15 cellular contexts compared by ENCODE assay signal in the genomic region with DNA sequence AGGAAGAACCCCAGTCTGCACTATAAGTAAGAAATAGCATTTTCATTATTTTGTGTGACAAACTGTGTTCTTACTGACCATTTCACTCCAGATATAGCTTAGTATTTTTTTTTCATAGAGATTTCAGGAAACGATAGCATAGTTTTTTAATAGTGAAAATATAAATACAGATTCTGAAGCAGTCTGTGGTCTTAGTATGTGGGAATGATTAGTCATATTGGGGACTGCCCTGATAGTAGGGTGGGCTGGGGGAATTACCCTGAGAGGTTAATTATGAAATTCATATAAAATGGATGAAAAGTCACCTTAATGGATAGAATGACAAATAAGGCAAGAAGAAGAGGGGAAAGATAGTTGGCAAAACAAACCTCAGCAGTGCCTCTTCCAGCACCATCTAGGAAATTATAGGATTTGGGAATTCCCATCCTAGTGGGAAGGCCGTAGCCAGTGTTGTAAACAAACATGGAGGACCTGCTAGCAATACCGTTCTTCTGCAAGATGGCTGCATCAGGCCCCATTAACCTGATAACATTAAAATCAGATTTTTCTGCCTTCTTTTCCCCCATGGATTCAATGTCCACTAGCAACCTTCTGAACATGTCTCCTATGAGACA. TPM values are rescaled to one million over a fixed set of nuclear protein-coding genes. Genes with fewer than 3 reads are reported as not detected.
DNase-seq lines count a peak whose midpoint lies in the region; ATAC-seq, FAIRE-seq and TF ChIP-seq lines count a peak whose summit lies in the region.
"Had no signal": no experiment of that assay in that cellular context is flagged by ENCODE, and none has a peak within 500 bp of the region (broad histone marks: within the 10 kb centered on the region; RNA-seq: fewer than 3 reads in every experiment).

No MANE protein-coding gene starts in this region.

- in situ Hi-C loops in HepG2 (cut with HindIII; ENCODE audit: extremely low pct_ligation_motif_present, low pct_unique_long_range_greater_than_20kb): loop anchor here (25.0 kb wide), 1 partner anchor 385 kb away; a partner anchor contains a TSS

- no peak overlapping the region for H3K4me3 Mint-ChIP-seq in activated CD8-positive, alpha-beta T cell treated with anti-CD3 and anti-CD28 coated beads for 36 hours
- H3K4me3 Mint-ChIP-seq in activated CD8-positive, alpha-beta T cell treated with anti-CD3 and anti-CD28 coated beads, Interleukin-2, amount 10 ng/mL, durations not matched to agents 7 days and 5 days: no peak overlapping the region
- H3K4me3 Mint-ChIP-seq in stimulated activated memory B cell treated with anti-CD40 and anti-IgM and Interleukin-4, amounts not matched to agents 10 μg/mL and 1 μg/mL and 100 μg/mL, for 72 hours: peak overlapping the region; percentile 23

- no peaks in the 10 kb centered on the region for H3K36me3 ChIP-seq in HepG2 (replicated peaks in 1 of 2; ENCODE audit: control insufficient read depth in 1 of 2, insufficient read depth in 2 of 2, low read length in 2 of 2)
- H3K36me3 ChIP-seq: neutrophil had no signal

- no peaks in the 10 kb centered on the region for H3K27me3 Mint-ChIP-seq in activated CD8-positive, alpha-beta T cell treated with anti-CD3 and anti-CD28 coated beads for 36 hours
- no peaks in the 10 kb centered on the region for H3K27me3 Mint-ChIP-seq in activated CD8-positive, alpha-beta T cell treated with anti-CD3 and anti-CD28 coated beads, Interleukin-2, amount 10 ng/mL, durations not matched to agents 7 days and 5 days (ENCODE audit: low read depth)
- no peaks in the 10 kb centered on the region for H3K27me3 Mint-ChIP-seq in stimulated activated memory B cell treated with anti-CD40 and anti-IgM and Interleukin-4, amounts not matched to agents 10 μg/mL and 1 μg/mL and 100 μg/mL, for 72 hours

- ATAC-seq in activated CD8-positive, alpha-beta T cell treated with anti-CD3 and anti-CD28 coated beads for 36 hours: peak; percentile 48
- no peak for ATAC-seq in activated CD8-positive, alpha-beta T cell treated with anti-CD3 and anti-CD28 coated beads, Interleukin-2, amount 10 ng/mL, durations not matched to agents 7 days and 5 days
- ATAC-seq in GM21390 (IDR thresholded peaks at IDR 0.05; ENCODE audit: unreplicated experiment) (peak; percentile 47), HG03135 (IDR thresholded peaks at IDR 0.05; ENCODE audit: unreplicated experiment) (peak; percentile 40), HG02973 (IDR thresholded peaks at IDR 0.05; ENCODE audit: unreplicated experiment) (no peak), HepG2 (no peak)
- ATAC-seq in stimulated activated memory B cell treated with anti-CD40 and anti-IgM and Interleukin-4, amounts not matched to agents 10 μg/mL and 1 μg/mL and 100 μg/mL, for 72 hours: peak; percentile 69
- ATAC-seq: SK-N-SH treated with all-trans-retinoic acid at 6 μM for 48 hours had no signal

- peak; percentile 24 for DNase-seq in activated CD8-positive, alpha-beta T cell treated with anti-CD3 and anti-CD28 coated beads for 36 hours
- no peak for DNase-seq in activated CD8-positive, alpha-beta T cell treated with anti-CD3 and anti-CD28 coated beads, Interleukin-2, amount 10 ng/mL, durations not matched to agents 7 days and 5 days
- DNase-seq in cerebellar cortex (ENCODE audit: low spot score) (no peak), HepG2 (ENCODE audit: low spot score) (no peak)
- DNase-seq: NCI-H1048, testis had no signal

- 57% methylated on average over 3 of the region's 3 CpGs for WGBS in HepG2 (ENCODE audit: low lambda C conversion rate)

- H3K4me1 Mint-ChIP-seq in activated CD8-positive, alpha-beta T cell treated with anti-CD3 and anti-CD28 coated beads for 36 hours (ENCODE audit: low read depth): peaks cover 48% of the 10 kb centered on the region
- peaks cover 6% of the 10 kb centered on the region for H3K4me1 Mint-ChIP-seq in activated CD8-positive, alpha-beta T cell treated with anti-CD3 and anti-CD28 coated beads, Interleukin-2, amount 10 ng/mL, durations not matched to agents 7 days and 5 days (ENCODE audit: low read depth)
- peaks cover 43% of the 10 kb centered on the region for H3K4me1 Mint-ChIP-seq in stimulated activated memory B cell treated with anti-CD40 and anti-IgM and Interleukin-4, amounts not matched to agents 10 μg/mL and 1 μg/mL and 100 μg/mL, for 72 hours

- no peak overlapping the region for H3K27ac ChIP-seq in HepG2 (ENCODE audit: extremely low read length, insufficient read depth, low read length)
- H3K27ac ChIP-seq: neutrophil, testis, VCaP had no signal

- H3K9me3 Mint-ChIP-seq in activated CD8-positive, alpha-beta T cell treated with anti-CD3 and anti-CD28 coated beads for 36 hours: peaks cover 1% of the 10 kb centered on the region
- H3K9me3 Mint-ChIP-seq in activated CD8-positive, alpha-beta T cell treated with anti-CD3 and anti-CD28 coated beads, Interleukin-2, amount 10 ng/mL, durations not matched to agents 7 days and 5 days (ENCODE audit: insufficient read depth): no peaks in the 10 kb centered on the region
- H3K9me3 Mint-ChIP-seq in stimulated activated memory B cell treated with anti-CD40 and anti-IgM and Interleukin-4, amounts not matched to agents 10 μg/mL and 1 μg/mL and 100 μg/mL, for 72 hours: no peaks in the 10 kb centered on the region

- H3K4me2 ChIP-seq in HepG2 (ENCODE audit: low read depth, low read length): no peak overlapping the region

- H4K20me1 ChIP-seq in HepG2 (ENCODE audit: insufficient read depth, low read length): no peaks in the 10 kb centered on the region

- H3K4me3 ChIP-seq in HepG2 (replicated peaks in 1 of 3; ENCODE audit: insufficient read depth in 1 of 3, low read depth in 2 of 3, low read length in 3 of 3): no peak overlapping the region
- H3K4me3 ChIP-seq: lung, testis had no signal

- H2AFZ ChIP-seq in HepG2 (ENCODE audit: low read length): no peak overlapping the region

- CTCF ChIA-PET in activated CD8-positive, alpha-beta T cell treated with anti-CD3 and anti-CD28 coated beads for 36 hours (lab: Charles Lee): interaction anchor here (1.3 kb wide), 1 partner anchor 9 kb away, joined by 5 read pairs; no protein-coding TSS in a partner anchor
- CTCF ChIA-PET in activated CD8-positive, alpha-beta T cell treated with anti-CD3 and anti-CD28 coated beads, Interleukin-2, amount 10 ng/mL, durations not matched to agents 7 days and 5 days (lab: Charles Lee): interaction anchor here (1.2 to 1.3 kb wide), 3 partner anchors 11 to 177 kb away, joined by 3 to 4 read pairs (median 3); no protein-coding TSS in a partner anchor
- CTCF ChIA-PET in HepG2 (lab: Yijun Ruan, JAX; ENCODE audit: low intra/inter-chr PET ratio, low total read pairs): no interaction called here

- no peak for TF ChIP-seq POLR2A in HepG2 (IDR thresholded peaks at IDR 0.05; ENCODE audit: insufficient read depth in 1 of 2, low read depth in 2 of 2, low read length in 2 of 2)

- no peak for TF ChIP-seq CTCF in activated CD8-positive, alpha-beta T cell treated with anti-CD3 and anti-CD28 coated beads for 36 hours (IDR thresholded peaks at IDR 0.05)
- TF ChIP-seq CTCF in HepG2 (CRISPR knock-in tag; IDR thresholded peaks at IDR 0.05): no peak

- H3K79me2 ChIP-seq in HepG2 (ENCODE audit: insufficient read depth, low read length): no peaks in the 10 kb centered on the region

- intact Hi-C loops in activated CD8-positive, alpha-beta T cell treated with anti-CD3 and anti-CD28 coated beads for 36 hours (cut with micrococcal nuclease): no loop called here
- intact Hi-C loops in HepG2 (cut with micrococcal nuclease; ENCODE audit: unreplicated experiment): loop anchor here (10.0 kb wide), 1 partner anchor 932 kb away; no protein-coding TSS in a partner anchor

- H3K4me1 ChIP-seq in HepG2 (ENCODE audit: insufficient read depth, low read length): peaks cover under 1% of the 10 kb centered on the region; the same call in 1 of the 2 replicates
- H3K4me1 ChIP-seq: testis had no signal

- H3K9me3 ChIP-seq in HepG2 (ENCODE audit: low read length): no peaks in the 10 kb centered on the region
- H3K9me3 ChIP-seq: neutrophil, testis had no signal

- TF ChIP-seq EP300 in HepG2 (IDR thresholded peaks at IDR 0.05; ENCODE audit: low read depth in 2 of 2, low read length in 2 of 2): no peak
- no peak for TF ChIP-seq EP300 in HepG2 (CRISPR knock-in tag; IDR thresholded peaks at IDR 0.05; ENCODE audit: borderline replicate concordance)

- H3K27me3 ChIP-seq in HepG2 (ENCODE audit: control insufficient read depth in 1 of 2, insufficient read depth in 2 of 2, low read length in 2 of 2): no peaks in the 10 kb centered on the region
- H3K27me3 ChIP-seq: neutrophil, testis had no signal

- no peak for FAIRE-seq in HepG2 (lab: Jason Lieb, UNC)
- FAIRE-seq: astrocyte had no signal

- POLR2A ChIA-PET in activated CD8-positive, alpha-beta T cell treated with anti-CD3 and anti-CD28 coated beads for 36 hours (lab: Charles Lee): interaction anchor here (1.5 kb wide), 1 partner anchor 23 kb away, joined by 6 read pairs; no protein-coding TSS in a partner anchor
- POLR2A ChIA-PET in activated CD8-positive, alpha-beta T cell treated with anti-CD3 and anti-CD28 coated beads, Interleukin-2, amount 10 ng/mL, durations not matched to agents 7 days and 5 days (lab: Charles Lee): no interaction called here
- POLR2A ChIA-PET in HepG2 (lab: Yijun Ruan, JAX): no interaction called here

- no TSS peak for BruUV-seq in HepG2 (replicated peaks; lab: Mats Ljungman, UMichigan)

- no peak for TF ChIP-seq RAD21 in HepG2 (CRISPR knock-in tag; IDR thresholded peaks at IDR 0.05)

- no peak overlapping the region for H3K27ac Mint-ChIP-seq in activated CD8-positive, alpha-beta T cell treated with anti-CD3 and anti-CD28 coated beads for 36 hours
- H3K27ac Mint-ChIP-seq in activated CD8-positive, alpha-beta T cell treated with anti-CD3 and anti-CD28 coated beads, Interleukin-2, amount 10 ng/mL, durations not matched to agents 7 days and 5 days: no peak overlapping the region
- H3K27ac Mint-ChIP-seq in stimulated activated memory B cell treated with anti-CD40 and anti-IgM and Interleukin-4, amounts not matched to agents 10 μg/mL and 1 μg/mL and 100 μg/mL, for 72 hours: peak overlapping the region; percentile 72

- H3K9ac ChIP-seq in HepG2 (ENCODE audit: insufficient read depth, low read depth, low read length): no peak overlapping the region

- peaks cover 14% of the 10 kb centered on the region for H3K36me3 Mint-ChIP-seq in activated CD8-positive, alpha-beta T cell treated with anti-CD3 and anti-CD28 coated beads for 36 hours (ENCODE audit: low read depth)
- peaks cover 3% of the 10 kb centered on the region for H3K36me3 Mint-ChIP-seq in activated CD8-positive, alpha-beta T cell treated with anti-CD3 and anti-CD28 coated beads, Interleukin-2, amount 10 ng/mL, durations not matched to agents 7 days and 5 days (ENCODE audit: low read depth)
- peaks cover 25% of the 10 kb centered on the region for H3K36me3 Mint-ChIP-seq in stimulated activated memory B cell treated with anti-CD40 and anti-IgM and Interleukin-4, amounts not matched to agents 10 μg/mL and 1 μg/mL and 100 μg/mL, for 72 hours

RNA-seq across cellular contexts. Expression of a gene that starts 23.7 kb away (rescaled TPM):
- 10 to 100 TPM; 52.7 to 55.6 TPM for total RNA-seq in activated CD8-positive, alpha-beta T cell treated with anti-CD3 and anti-CD28 coated beads for 36 hours
- 10 to 100 TPM; 54.9 to 55.5 TPM for total RNA-seq in activated CD8-positive, alpha-beta T cell treated with anti-CD3 and anti-CD28 coated beads, Interleukin-2, amount 10 ng/mL, durations not matched to agents 7 days and 5 days
- 24.3 and 30.0 TPM in 2 replicates for total RNA-seq in HepG2 (2016; rRNA removed; fragmentation: Illumina TruSeq; extraction: Trizol)
- total RNA-seq in HepG2 (2016; cell fraction: cytosol; rRNA removed; fragmentation: Illumina TruSeq; extraction: Trizol; ENCODE audit: low read depth): 34.6 and 40.8 TPM in 2 replicates
- total RNA-seq in HepG2 (2016; cell fraction: insoluble cytoplasmic fraction; rRNA removed; fragmentation: Illumina TruSeq; extraction: Trizol): 27.6 and 29.7 TPM in 2 replicates
- total RNA-seq in HepG2 (2016; cell fraction: membrane; rRNA removed; fragmentation: Illumina TruSeq; extraction: Trizol): 42.6 and 43.8 TPM in 2 replicates
- total RNA-seq in HepG2 (2016; cell fraction: nucleus; rRNA removed; fragmentation: Illumina TruSeq; extraction: Trizol): 41.0 and 41.5 TPM in 2 replicates
- polyA plus RNA-seq in HepG2 (2011; rRNA removed): 8.9 and 10.0 TPM in 2 replicates
- 4.5 and 7.8 TPM in 2 replicates for polyA plus RNA-seq in HepG2 (2011; cell fraction: cytosol; rRNA removed)
- 4.7 and 5.3 TPM in 2 replicates for polyA plus RNA-seq in HepG2 (2011; cell fraction: nucleus; rRNA removed)
- 17.8 and 19.1 TPM in 2 replicates for polyA plus RNA-seq in HepG2 (2012)
- polyA plus RNA-seq in HepG2 (2016; cell fraction: cytosol; fragmentation: Illumina TruSeq; extraction: Trizol; ENCODE audit: low read depth): 0.48 and 0.52 TPM in 2 replicates
- 14.7 and 15.8 TPM in 2 replicates for polyA plus RNA-seq in HepG2 (2016; cell fraction: insoluble cytoplasmic fraction; fragmentation: Illumina TruSeq; extraction: Trizol; ENCODE audit: low read depth)
- 3.1 and 3.3 TPM in 2 replicates for polyA plus RNA-seq in HepG2 (2016; cell fraction: membrane; fragmentation: Illumina TruSeq; extraction: Trizol; ENCODE audit: low read depth)
- polyA plus RNA-seq in HepG2 (2016; cell fraction: nucleus; fragmentation: Illumina TruSeq; extraction: Trizol; ENCODE audit: insufficient read depth, low read depth): 11.1 and 11.7 TPM in 2 replicates
- 13.6 and 58.6 TPM in 2 replicates for polyA minus RNA-seq in HepG2 (2011; rRNA and poly(A)+ RNA removed; ENCODE audit: low replicate concordance)
- 18.9 and 21.2 TPM in 2 replicates for polyA minus RNA-seq in HepG2 (2011; cell fraction: cytosol; rRNA and poly(A)+ RNA removed)
- polyA minus RNA-seq in HepG2 (2011; cell fraction: nucleus; rRNA and poly(A)+ RNA removed): 45.3 and 61.3 TPM in 2 replicates

Comparison
In these comparisons a context has a peak if more than half of its experiments do, and no peak if none do; other contexts are left out.
1. ATAC-seq: peak in activated CD8-positive, alpha-beta T cell treated with anti-CD3 and anti-CD28 coated beads for 36 hours (single experiment), GM21390 (single experiment), HG03135 (single experiment) and stimulated activated memory B cell treated with anti-CD40 and anti-IgM and Interleukin-4, amounts not matched to agents 10 μg/mL and 1 μg/mL and 100 μg/mL, for 72 hours (single experiment); none in activated CD8-positive, alpha-beta T cell treated with anti-CD3 and anti-CD28 coated beads, Interleukin-2, amount 10 ng/mL, durations not matched to agents 7 days and 5 days (single experiment), HG02973 (single experiment) and HepG2 (single experiment).